29 cellular contexts compared by ENCODE assay signal in the genomic region with DNA sequence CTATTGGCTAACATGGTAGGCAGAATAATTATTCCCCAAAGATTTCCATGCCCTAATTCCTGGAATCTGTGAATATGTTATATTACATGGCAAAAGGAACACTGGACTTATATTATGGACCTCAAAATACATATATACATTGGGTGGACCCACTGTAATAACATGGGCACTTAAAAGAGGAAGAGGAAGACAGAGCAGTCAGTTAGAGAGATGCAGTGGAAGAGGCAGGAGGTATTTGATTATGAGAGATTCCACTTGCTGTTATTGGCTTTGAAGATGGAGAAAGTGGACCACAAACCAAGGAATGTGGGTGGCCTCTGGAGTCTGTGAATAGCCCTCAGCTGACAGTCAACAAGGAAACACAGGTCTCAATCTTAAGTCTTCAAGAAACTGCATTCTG. TPM values are rescaled to one million over a fixed set of nuclear protein-coding genes. Genes with fewer than 3 reads are reported as not detected.
DNase-seq lines count a peak whose midpoint lies in the region; ATAC-seq and TF ChIP-seq lines count a peak whose summit lies in the region.
"Had no signal": no experiment of that assay in that cellular context is flagged by ENCODE, and none has a peak within 500 bp of the region (broad histone marks: within the 10 kb centered on the region; RNA-seq: fewer than 3 reads in every experiment).

No MANE protein-coding gene starts in this region.

- H3K9me3 ChIP-seq in OCI-LY3 (ENCODE audit: insufficient read depth, low read length) (no peaks in the 10 kb centered on the region), body of pancreas (no peaks in the 10 kb centered on the region), GM23248 (ENCODE audit: low read depth) (no peaks in the 10 kb centered on the region)
- H3K9me3 ChIP-seq: mucosa of descending colon, neutrophil, thoracic aorta had no signal

- peaks cover 35% of the 10 kb centered on the region for H3K4me1 Mint-ChIP-seq in Calu3 (ENCODE audit: low read depth, unreplicated experiment)

- H3F3A ChIP-seq in GM23248 (ENCODE audit: insufficient read depth): no peaks in the 10 kb centered on the region

- H3K79me2 ChIP-seq in OCI-LY3 (ENCODE audit: low read length) (peaks cover 16% of the 10 kb centered on the region; the same call in 1 of the 2 replicates), GM23248 (ENCODE audit: insufficient read depth) (no peaks in the 10 kb centered on the region)

- peak overlapping the region; percentile 17; the same call in 1 of the 2 replicates for H3K4me3 ChIP-seq in OCI-LY3 (ENCODE audit: low read length)
- no peak overlapping the region for H3K4me3 ChIP-seq in body of pancreas
- H3K4me3 ChIP-seq in GM23248: no peak overlapping the region
- H3K4me3 ChIP-seq: mucosa of descending colon, thoracic aorta had no signal

- H3K4me2 ChIP-seq in OCI-LY3 (ENCODE audit: low read length) (peak overlapping the region; percentile 65), GM23248 (ENCODE audit: unreplicated experiment) (no peak overlapping the region)
- H3K4me2 ChIP-seq: KMS-11 had no signal

- H3K9ac ChIP-seq in OCI-LY3 (ENCODE audit: low read length): peak overlapping the region; percentile 86
- no peak overlapping the region for H3K9ac ChIP-seq in GM23248
- H3K9ac ChIP-seq: KMS-11 had no signal

- CTCF ChIA-PET in Calu3 (lab: Charles Lee): no interaction called here

- peak overlapping the region; percentile 36 for H3K27ac Mint-ChIP-seq in Calu3 (ENCODE audit: unreplicated experiment)
- H3K27ac Mint-ChIP-seq: brain; HFFc6; stimulated activated naive B cell treated with anti-CD40 and anti-IgM and Interleukin-4, amounts not matched to agents 10 μg/mL and 1 μg/mL and 100 μg/mL, for 72 hours had no signal

- in situ Hi-C loops in GM23248 (cut with MboI): no loop called here

- no peak for TF ChIP-seq CTCF in Calu3 (IDR thresholded peaks at IDR 0.05; ENCODE audit: unreplicated experiment)
- no peak for TF ChIP-seq CTCF in OCI-LY3 (IDR thresholded peaks at IDR 0.05; ENCODE audit: low read depth, low read length)
- no peak for TF ChIP-seq CTCF in body of pancreas (IDR thresholded peaks at IDR 0.05)

- H3K27me3 ChIP-seq in OCI-LY3 (ENCODE audit: low read depth, low read length) (no peaks in the 10 kb centered on the region), body of pancreas (no peaks in the 10 kb centered on the region), GM23248 (replicated peaks; ENCODE audit: insufficient read depth) (peaks cover 36% of the 10 kb centered on the region)

- H3K4me3 Mint-ChIP-seq in Calu3 (ENCODE audit: low read depth, unreplicated experiment): no peak overlapping the region
- H3K4me3 Mint-ChIP-seq: brain; HFFc6; stimulated activated naive B cell treated with anti-CD40 and anti-IgM and Interleukin-4, amounts not matched to agents 10 μg/mL and 1 μg/mL and 100 μg/mL, for 72 hours had no signal

- H3K36me3 ChIP-seq in OCI-LY3 (replicated peaks; ENCODE audit: low read depth, low read length): peaks cover 7% of the 10 kb centered on the region
- no peaks in the 10 kb centered on the region for H3K36me3 ChIP-seq in body of pancreas (replicated peaks in 1 of 2; ENCODE audit: insufficient read depth in 1 of 2, low read depth in 2 of 2)
- H3K36me3 ChIP-seq in GM23248 (ENCODE audit: low read depth): no peaks in the 10 kb centered on the region
- H3K36me3 ChIP-seq: neutrophil, thoracic aorta had no signal

- peaks cover 87% of the 10 kb centered on the region for H3K4me1 ChIP-seq in OCI-LY3 (ENCODE audit: low read length)
- H3K4me1 ChIP-seq in body of pancreas: peaks cover 28% of the 10 kb centered on the region
- H3K4me1 ChIP-seq in GM23248 (ENCODE audit: insufficient read depth): no peaks in the 10 kb centered on the region

- no TSS peak for BruUV-seq in Calu3 (replicated peaks; lab: Mats Ljungman, UMichigan)

- DNase-seq in SIG-M5 treated with dmso at 0.1 percent for 504 hours (lab: John Stamatoyannopoulos, UW; ENCODE audit: unreplicated experiment): peak; percentile 34
- DNase-seq in SIG-M5 (lab: John Stamatoyannopoulos, UW): no peak
- DNase-seq in Calu3: peak; percentile 5
- DNase-seq in body of pancreas: no peak
- DNase-seq in NCI-H1092 (lab: John Stamatoyannopoulos, UW): no peak
- no peak for DNase-seq in GM23248
- DNase-seq: 8988T; activated CD4-positive, CD25-positive, alpha-beta regulatory T cell treated with anti-CD3 and anti-CD28 coated beads, Interleukin-2, amount 50 U/mL, for 72 hours; activated effector memory CD4-positive, alpha-beta T cell treated with anti-CD3 and anti-CD28 coated beads, Interleukin-2, amount 50 U/mL, for 16 hours; DMS79 treated with DMSO at 0.1 percent for 48 hours; effector CD8-positive, alpha-beta T cell; HFFc6; hypothalamus; mucosa of descending colon; NCI-H1105; NCI-H2029 treated with DMSO at 0.1 percent for 48 hours; NCI-H226; NCI-H748 treated with DMSO at 0.1 percent for 48 hours; small intestine; stimulated activated naive B cell treated with anti-CD40 and anti-IgM and Interleukin-4, amounts not matched to agents 10 μg/mL and 1 μg/mL and 100 μg/mL, for 72 hours; T-helper 9 cell had no signal

- no peak for TF ChIP-seq POLR2A in body of pancreas (IDR thresholded peaks at IDR 0.05)

- H3K9me3 Mint-ChIP-seq in Calu3 (ENCODE audit: low read depth, unreplicated experiment): no peaks in the 10 kb centered on the region
- H3K9me3 Mint-ChIP-seq: brain; HFFc6; stimulated activated naive B cell treated with anti-CD40 and anti-IgM and Interleukin-4, amounts not matched to agents 10 μg/mL and 1 μg/mL and 100 μg/mL, for 72 hours had no signal

- no peaks in the 10 kb centered on the region for H3K27me3 Mint-ChIP-seq in Calu3 (ENCODE audit: unreplicated experiment)
- H3K27me3 Mint-ChIP-seq: stimulated activated naive B cell treated with anti-CD40 and anti-IgM and Interleukin-4, amounts not matched to agents 10 μg/mL and 1 μg/mL and 100 μg/mL, for 72 hours had no signal

- peak overlapping the region; percentile 95 for H3K27ac ChIP-seq in OCI-LY3 (ENCODE audit: low read length)
- peak overlapping the region in 3 of 4 donors; percentile 35 to 42 (median 38) for H3K27ac ChIP-seq in body of pancreas
- H3K27ac ChIP-seq in GM23248: no peak overlapping the region
- H3K27ac ChIP-seq: KMS-11, neutrophil, SK-N-MC, thoracic aorta had no signal

- H4K20me1 ChIP-seq in OCI-LY3 (ENCODE audit: insufficient read depth, low read length): no peaks in the 10 kb centered on the region
- no peaks in the 10 kb centered on the region for H4K20me1 ChIP-seq in GM23248 (ENCODE audit: insufficient read depth)

- ATAC-seq in body of pancreas (no peak), HG03135 (IDR thresholded peaks at IDR 0.05; ENCODE audit: unreplicated experiment) (no peak)
- ATAC-seq: mucosa of descending colon; stimulated activated naive B cell treated with anti-CD40 and anti-IgM and Interleukin-4, amounts not matched to agents 10 μg/mL and 1 μg/mL and 100 μg/mL, for 72 hours had no signal

- no peaks in the 10 kb centered on the region for H3K9me2 ChIP-seq in GM23248 (ENCODE audit: insufficient read depth)

- no peaks in the 10 kb centered on the region for H3K36me3 Mint-ChIP-seq in Calu3 (ENCODE audit: insufficient read depth, unreplicated experiment)
- H3K36me3 Mint-ChIP-seq: brain had no signal

- H2AFZ ChIP-seq in OCI-LY3 (ENCODE audit: low read depth, low read length) (no peak overlapping the region), GM23248 (no peak overlapping the region)

- intact Hi-C loops in Calu3 (cut with micrococcal nuclease; ENCODE audit: unreplicated experiment): loop anchor here (2.0 kb wide), 1 partner anchor 54 kb away; a partner anchor contains a TSS
- intact Hi-C loops in body of pancreas (cut with DNase I): no loop called here

RNA-seq across cellular contexts. Expression of a gene that starts 14.0 kb away (rescaled TPM):
- total RNA-seq in Calu3 (2022) (1.7 and 1.9 TPM in 2 replicates), body of pancreas (1 to 10 TPM; 6.5 to 6.9 TPM)
- total RNA-seq in GM23248 (2014; rRNA removed; shearing (Covaris generic)): not detected in 2 replicates
- not detected in 2 replicates for polyA plus RNA-seq in GM23248 (2016; fragmentation: Nextera tagmentation; extraction: Ambion mirVana)
- total RNA-seq: HFFc6, thoracic aorta had no signal

RNA-seq across cellular contexts. Expression of a gene that starts 24.6 kb away (rescaled TPM):
- total RNA-seq in Calu3 (2022) (6.0 and 38.4 TPM in 2 replicates), body of pancreas (under 1 TPM in 1 of 2 donors, not detected in 1; 0.52 TPM)
- total RNA-seq in GM23248 (2014; rRNA removed; shearing (Covaris generic)): not detected in 2 replicates
- polyA plus RNA-seq in GM23248 (2016; fragmentation: Nextera tagmentation; extraction: Ambion mirVana): not detected in 2 replicates
- total RNA-seq: HFFc6, lower leg skin, thoracic aorta had no signal

RNA-seq across cellular contexts. Expression of a gene that starts 37.2 kb away (rescaled TPM):
- total RNA-seq in Calu3 (2022) (6.7 and 21.6 TPM in 2 replicates), body of pancreas (not detected)
- not detected in 2 replicates for total RNA-seq in GM23248 (2014; rRNA removed; shearing (Covaris generic))
- polyA plus RNA-seq in GM23248 (2016; fragmentation: Nextera tagmentation; extraction: Ambion mirVana): not detected in 2 replicates
- total RNA-seq: HFFc6 had no signal

RNA-seq across cellular contexts. Expression of a gene that starts 53.2 kb away (rescaled TPM):
- total RNA-seq in Calu3 (2022) (not detected in 2 replicates), body of pancreas (1 to 10 TPM in 1 of 2 donors, not detected in 1; 1.0 TPM)
- not detected in 2 replicates for total RNA-seq in GM23248 (2014; rRNA removed; shearing (Covaris generic))
- not detected in 2 replicates for polyA plus RNA-seq in GM23248 (2016; fragmentation: Nextera tagmentation; extraction: Ambion mirVana)
- total RNA-seq: HFFc6 had no signal

Comparison
In these comparisons a context has a peak if more than half of its experiments do, and no peak if none do; other contexts are left out.
1. DNase-seq: peak in SIG-M5 treated with dmso at 0.1 percent for 504 hours (single experiment) and Calu3 (single experiment); none in SIG-M5 (single experiment), body of pancreas (0 of 4), NCI-H1092 (single experiment) and GM23248 (single experiment).